13 cellular contexts compared by ENCODE assay signal in genomic region chr10:132415956-132416355, GRCh38. TPM values are rescaled to one million over a fixed set of nuclear protein-coding genes. Genes with fewer than 3 reads are reported as not detected.
A peak's percentile ranks its signal among the peaks of the same experiment; 100 is the strongest.
DNase-seq lines count a peak whose midpoint lies in the region; ATAC-seq and TF ChIP-seq lines count a peak whose summit lies in the region.
"Had no signal": no experiment of that assay in that cellular context is flagged by ENCODE, and none has a peak within 500 bp of the region (broad histone marks: within the 10 kb centered on the region; RNA-seq: fewer than 3 reads in every experiment).

No MANE protein-coding gene starts in this region.

- TF ChIP-seq CTCF in IMR-90 (conservative IDR thresholded peaks at IDR 0.05; ENCODE audit: low read depth, low read length) (no peak), upper lobe of left lung (IDR thresholded peaks at IDR 0.05) (no peak)

- H2BK120ac ChIP-seq in IMR-90 (ENCODE audit: low read depth, low read length), result no peak overlapping the region

- H3K4me3 Mint-ChIP-seq in naive B cell, result peak overlapping the region in 2 of 8 donors; percentile 1 to 12

- H4K5ac ChIP-seq in IMR-90 (ENCODE audit: low read depth, low read length), result no peak overlapping the region

- H3K4me1 ChIP-seq in IMR-90 (ENCODE audit: control insufficient read depth, insufficient read depth, low read length) (peaks cover 1% of the 10 kb centered on the region; the same call in 1 of the 2 replicates), upper lobe of left lung (peaks cover 64 to 87% (median 77%) of the 10 kb centered on the region in 4 donors)

- no peak for TF ChIP-seq EP300 in upper lobe of left lung (IDR thresholded peaks at IDR 0.05)

- no peak overlapping the region for H2BK20ac ChIP-seq in IMR-90 (ENCODE audit: low read depth, low read length)

- H3K4ac ChIP-seq in IMR-90 (ENCODE audit: low read depth, low read length), result no peak overlapping the region

- TF ChIP-seq POLR2A in IMR-90 (IDR thresholded peaks at IDR 0.05; ENCODE audit: low read depth, low read length) (no peak), upper lobe of left lung (IDR thresholded peaks at IDR 0.05) (no peak)

- in situ Hi-C loops in IMR-90 (cut with MboI; ENCODE audit: low sequenced_read_pairs), result no loop called here

- CTCF ChIA-PET in IMR-90 (lab: Yijun Ruan, JAX), result no interaction called here

- no peaks in the 10 kb centered on the region for H3K36me3 ChIP-seq in IMR-90 (ENCODE audit: control insufficient read depth, insufficient read depth, low read length)
- peaks cover 0 to 10% (median 3%) of the 10 kb centered on the region in 4 donors for H3K36me3 ChIP-seq in upper lobe of left lung

- no peak overlapping the region for H2AK5ac ChIP-seq in IMR-90 (ENCODE audit: low read depth, low read length)

- dilution Hi-C loops in IMR-90 (cut with HindIII; ENCODE audit: low sequenced_read_pairs, unreplicated experiment), result no loop called here

- H2AK9ac ChIP-seq in IMR-90 (replicated peaks; ENCODE audit: low read depth, low read length, poor library complexity), result no peak overlapping the region

- H3K14ac ChIP-seq in IMR-90 (replicated peaks; ENCODE audit: low read depth, low read length), result no peak overlapping the region

- H3K36me3 Mint-ChIP-seq in naive B cell, result peaks cover 0 to 10% of the 10 kb centered on the region in 2 donors

- DNase-seq in IMR-90 (no peak), caudate nucleus (lab: John Stamatoyannopoulos, UW) (no peak), naive B cell (no peak), upper lobe of left lung (peak in 1 of 2 donors; percentile 71), LoVo (ENCODE audit: low spot score) (no peak)
- DNase-seq: DMS153, EL, NCI-H1417, NCI-H2029, NCI-H510A, SIG-M5 had no signal

- H2AFZ ChIP-seq in IMR-90 (replicated peaks; ENCODE audit: low read length, poor library complexity), result peak overlapping the region; percentile 43

- H3K9me1 ChIP-seq in IMR-90 (ENCODE audit: insufficient read depth, low read length), result peaks cover 9% of the 10 kb centered on the region

- H3K27ac ChIP-seq in IMR-90 (ENCODE audit: insufficient read depth, low read length) (no peak overlapping the region), caudate nucleus (ENCODE audit: low read depth, low read length) (peak overlapping the region; percentile 36), upper lobe of left lung (peak overlapping the region in 3 of 4 donors; percentile 92 to 98 (median 97))

- H3K4me3 ChIP-seq in IMR-90 (ENCODE audit: insufficient read depth, low read depth, low read length) (no peak overlapping the region), upper lobe of left lung (no peak overlapping the region)

- no peaks in the 10 kb centered on the region for H3K27me3 ChIP-seq in IMR-90 (ENCODE audit: control insufficient read depth, insufficient read depth, low read length)
- no peaks in the 10 kb centered on the region for H3K27me3 ChIP-seq in upper lobe of left lung

- no peak for TF ChIP-seq RAD21 in IMR-90 (IDR thresholded peaks at IDR 0.05; ENCODE audit: low read length)

- no peak overlapping the region for H2BK5ac ChIP-seq in IMR-90 (ENCODE audit: low read depth, low read length, poor library complexity, severe bottlenecking)

- POLR2A ChIA-PET in IMR-90 (lab: Charles Lee; ENCODE audit: unreplicated experiment), result no interaction called here

- H2BK15ac ChIP-seq in IMR-90 (ENCODE audit: low read depth, low read length), result no peak overlapping the region

- H3K79me1 ChIP-seq in IMR-90 (ENCODE audit: low read depth in 1 of 2, low read length in 2 of 2), result peaks cover 0 to 11% of the 10 kb centered on the region in 2 experiments; a peak in 2 of 4 replicates

- H3K27me3 Mint-ChIP-seq in naive B cell, result no peaks in the 10 kb centered on the region

- H3K9me3 Mint-ChIP-seq in naive B cell, result no peaks in the 10 kb centered on the region

- no peak overlapping the region for H3K56ac ChIP-seq in IMR-90 (ENCODE audit: extremely low read depth, insufficient read depth, low read length)

- H3K9me3 ChIP-seq in IMR-90 (ENCODE audit: control insufficient read depth, insufficient read depth, low read length) (no peaks in the 10 kb centered on the region), upper lobe of left lung (no peaks in the 10 kb centered on the region)

- H3K27ac Mint-ChIP-seq in naive B cell, result peak overlapping the region in 4 of 6 donors; percentile 73 to 100 (median 93)

- WGBS in IMR-90 (ENCODE audit: extremely low coverage in 2 of 2, insufficient read length in 1 of 2), 2 experiments, result 84% methylated on average over 7 of the region's 22 CpGs; no CpG with 5 or more reads in 1 of the 2 experiments
- 83 to 94% methylated on average over 10 to 15 of the region's 22 CpGs for WGBS in upper lobe of left lung, 2 donors

- no peak overlapping the region for H4K91ac ChIP-seq in IMR-90 (ENCODE audit: insufficient read depth, low read depth, low read length)

- no peak overlapping the region for H3K9ac ChIP-seq in IMR-90 (ENCODE audit: low read depth, low read length)

- H3K18ac ChIP-seq in IMR-90 (ENCODE audit: low read depth, low read length), result no peak overlapping the region

- H4K8ac ChIP-seq in IMR-90 (ENCODE audit: low read depth in 2 of 2, low read length in 2 of 2), result no peak overlapping the region

- intact Hi-C loops in IMR-90 (cut with micrococcal nuclease), result no loop called here

- peaks cover 12% of the 10 kb centered on the region for H4K20me1 ChIP-seq in IMR-90 (ENCODE audit: insufficient read depth, low read length)

- no peak overlapping the region for H3K23ac ChIP-seq in IMR-90 (ENCODE audit: low read depth, low read length)

- no TSS peak for BruUV-seq in IMR-90 (replicated peaks; lab: Mats Ljungman, UMichigan)

- H3K4me2 ChIP-seq in IMR-90 (ENCODE audit: low read depth, low read length), result no peak overlapping the region

- peaks cover 39 to 56% (median 53%) of the 10 kb centered on the region in 3 donors for H3K4me1 Mint-ChIP-seq in naive B cell

- ATAC-seq in IMR-90 (ENCODE audit: low read depth), result no peak
- no peak for ATAC-seq in naive B cell (ENCODE audit: low read depth in 2 of 2)
- no peak for ATAC-seq in upper lobe of left lung (ENCODE audit: low FRiP score in 2 of 2)
- ATAC-seq in GM18867 (IDR thresholded peaks at IDR 0.05; ENCODE audit: unreplicated experiment), result no peak
- no peak for ATAC-seq in GM18909 (IDR thresholded peaks at IDR 0.05; ENCODE audit: poor library complexity, unreplicated experiment)

TF ChIP-seq in IMR-90, 13 proteins besides CTCF, POLR2A, EP300 and RAD21:
- TF ChIP-seq RFX5 (IDR thresholded peaks at IDR 0.05; ENCODE audit: low read depth, low read length), result no peak
- TF ChIP-seq SMC3 (IDR thresholded peaks at IDR 0.05; ENCODE audit: low read depth, low read length), result no peak
- TF ChIP-seq CEBPB (IDR thresholded peaks at IDR 0.05; ENCODE audit: low read depth, low read length), result no peak
- TF ChIP-seq NFE2L2 (IDR thresholded peaks at IDR 0.05; ENCODE audit: low read depth, low read length), result no peak
- no peak for TF ChIP-seq CHD1 (IDR thresholded peaks at IDR 0.05; ENCODE audit: low read depth, low read length)
- TF ChIP-seq MAFK (IDR thresholded peaks at IDR 0.05; ENCODE audit: low read depth, low read length), result no peak
- TF ChIP-seq ELK1 (IDR thresholded peaks at IDR 0.05; ENCODE audit: borderline replicate concordance, low read depth, low read length), result no peak
- TF ChIP-seq FOS (IDR thresholded peaks at IDR 0.05; ENCODE audit: low read depth, low read length), result no peak
- TF ChIP-seq USF2 (IDR thresholded peaks at IDR 0.05; ENCODE audit: low read depth, low read length), result no peak
- no peak for TF ChIP-seq BHLHE40 (IDR thresholded peaks at IDR 0.05; ENCODE audit: low read depth, low read length)
- TF ChIP-seq MAZ (IDR thresholded peaks at IDR 0.05; ENCODE audit: borderline replicate concordance, low read depth, low read length), result no peak
- no peak for TF ChIP-seq MXI1 (IDR thresholded peaks at IDR 0.05; ENCODE audit: borderline replicate concordance, low read depth, low read length)
- TF ChIP-seq RCOR1 (IDR thresholded peaks at IDR 0.05; ENCODE audit: insufficient replicate concordance, low read length), result no peak

RNA-seq across cellular contexts. Expression of gene PWWP2B, which starts 19.0 kb away (rescaled TPM):
- total RNA-seq in IMR-90 (2012; rRNA removed), result 1.9 and 2.2 TPM in 2 replicates
- 1.7 and 2.1 TPM in 2 replicates for polyA plus RNA-seq in IMR-90 (2012; rRNA removed)
- polyA plus RNA-seq in IMR-90 (2012; cell fraction: cytosol; rRNA removed), result 2.2 and 3.6 TPM in 2 replicates
- polyA plus RNA-seq in IMR-90 (2012; cell fraction: nucleus; rRNA removed; ENCODE audit: low replicate concordance), result 1.8 and 4.6 TPM in 2 replicates
- 10 to 100 TPM in 1 of 6 donors, 1 to 10 TPM in 5; 3.3 to 10.3 (median 6.2) TPM for polyA plus RNA-seq in naive B cell (ENCODE audit: low read depth in 6 of 6)
- 10 to 100 TPM; 20.2 to 54.4 (median 32.9) TPM for total RNA-seq in upper lobe of left lung
